In genomic region chr4:8293131-8293975, GRCh38 we compare ENCODE assay signal across 1 cellular context.
TF ChIP-seq lines count a peak whose summit lies in the region.

No MANE protein-coding gene starts in this region.

TF ChIP-seq in H1, 55 proteins besides CTCF, POLR2A, EP300 and RAD21:
- no peak for TF ChIP-seq ATF2 (IDR thresholded peaks at IDR 0.05; ENCODE audit: low read length)
- TF ChIP-seq BCL11A (IDR thresholded peaks at IDR 0.05; ENCODE audit: low read depth in 2 of 2, low read length in 2 of 2): no peak
- no peak for TF ChIP-seq BRCA1 (IDR thresholded peaks at IDR 0.05; ENCODE audit: low read depth, low read length)
- TF ChIP-seq POLR2AphosphoS5 (IDR thresholded peaks at IDR 0.05; ENCODE audit: low read depth, low read length): no peak
